12 cellular contexts compared by ENCODE assay signal in genomic region chr10:95201736-95202135, GRCh38. TPM values are rescaled to one million over a fixed set of nuclear protein-coding genes. Genes with fewer than 3 reads are reported as not detected.
A peak's percentile ranks its signal among the peaks of the same experiment; 100 is the strongest.
DNase-seq lines count a peak whose midpoint lies in the region; FAIRE-seq and TF ChIP-seq lines count a peak whose summit lies in the region.
"Had no signal": no experiment of that assay in that cellular context is flagged by ENCODE, and none has a peak within 500 bp of the region (broad histone marks: within the 10 kb centered on the region; RNA-seq: fewer than 3 reads in every experiment).

No MANE protein-coding gene starts in this region.

- no peak for FAIRE-seq in bronchial epithelial cell (lab: Jason Lieb, UNC)
- FAIRE-seq: G401.6, GM19239 had no signal

- H3K9me2 ChIP-seq in MM.1S (replicated peaks; ENCODE audit: insufficient read depth, low read length) = no peaks in the 10 kb centered on the region

- no peaks in the 10 kb centered on the region for H3F3A ChIP-seq in MM.1S (ENCODE audit: insufficient read depth, low read length)

- H3K36me3 ChIP-seq in MM.1S (replicated peaks; ENCODE audit: insufficient read depth, low read length) (no peaks in the 10 kb centered on the region), bronchial epithelial cell (ENCODE audit: control insufficient read depth, insufficient read depth, low read length) (no peaks in the 10 kb centered on the region), osteoblast (ENCODE audit: insufficient read depth, low read length) (no peaks in the 10 kb centered on the region)

- no peak overlapping the region for H3K4me3 ChIP-seq in MM.1S (ENCODE audit: low read length)
- H3K4me3 ChIP-seq in bronchial epithelial cell (ENCODE audit: low read depth, low read length) = no peak overlapping the region
- H3K4me3 ChIP-seq in osteoblast (ENCODE audit: insufficient read depth, low read length) = no peak overlapping the region

- H3K9ac ChIP-seq in MM.1S (ENCODE audit: low read length) = no peak overlapping the region

- H3K79me2 ChIP-seq in MM.1S (ENCODE audit: low read length) (no peaks in the 10 kb centered on the region), osteoblast (ENCODE audit: insufficient read depth, low read length) (no peaks in the 10 kb centered on the region)

- no peaks in the 10 kb centered on the region for H3K4me1 ChIP-seq in MM.1S (ENCODE audit: low read length)
- H3K4me1 ChIP-seq in osteoblast (ENCODE audit: insufficient read depth, low read length) = no peaks in the 10 kb centered on the region

- no peak overlapping the region for H2AFZ ChIP-seq in MM.1S (ENCODE audit: low read length)
- no peak overlapping the region for H2AFZ ChIP-seq in osteoblast (ENCODE audit: low read length)

- H3K27me3 ChIP-seq in MM.1S (replicated peaks; ENCODE audit: insufficient read depth, low read length) (no peaks in the 10 kb centered on the region), bronchial epithelial cell (ENCODE audit: control insufficient read depth, insufficient read depth, low read length) (no peaks in the 10 kb centered on the region), osteoblast (ENCODE audit: insufficient read depth, low read length) (no peaks in the 10 kb centered on the region)

- H3K9me3 ChIP-seq in MM.1S (replicated peaks; ENCODE audit: insufficient read depth, low read length) (no peaks in the 10 kb centered on the region), osteoblast (ENCODE audit: low read depth, low read length) (no peaks in the 10 kb centered on the region)

- H3K4me2 ChIP-seq in MM.1S (ENCODE audit: low read depth, low read length) (no peak overlapping the region), osteoblast (ENCODE audit: insufficient read depth, low read length) (no peak overlapping the region)

- H3K27ac ChIP-seq in MM.1S (ENCODE audit: low read length) = no peak overlapping the region
- no peak overlapping the region for H3K27ac ChIP-seq in osteoblast (ENCODE audit: low read depth, low read length)

- TF ChIP-seq CTCF in GM12873 (IDR thresholded peaks at IDR 0.05; ENCODE audit: insufficient read depth, low read depth, low read length, missing control alignments) (peak; percentile 43), MM.1S (IDR thresholded peaks at IDR 0.05; ENCODE audit: low read length) (peak; percentile 16), bronchial epithelial cell (IDR thresholded peaks at IDR 0.05; ENCODE audit: insufficient read depth, low read length, severe bottlenecking) (peak; percentile 60), osteoblast (IDR thresholded peaks at IDR 0.05; ENCODE audit: extremely low read depth, low read depth, low read length) (peak; percentile 87)

- DNase-seq in MM.1S (no peak), bronchial epithelial cell (ENCODE audit: low read depth) (peak; percentile 82), osteoblast (ENCODE audit: insufficient read length, low spot score, missing footprints) (peak; percentile 68), ecto neural progenitor cell (ENCODE audit: low spot score) (no peak)
- no peak for DNase-seq in activated naive CD4-positive, alpha-beta T cell treated with anti-CD3 and anti-CD28 coated beads, Interleukin-2, amount 50 U/mL, for 16 hours
- DNase-seq in activated CD8-positive, alpha-beta memory T cell treated with anti-CD3 and anti-CD28 coated beads for 24 hours = no peak
- DNase-seq: activated naive CD4-positive, alpha-beta T cell treated with Interleukin-2 at 50 U/mL for 16 hours; SIG-M5 had no signal

- H4K20me1 ChIP-seq in MM.1S (ENCODE audit: insufficient read depth, low read length) (no peaks in the 10 kb centered on the region), osteoblast (ENCODE audit: insufficient read depth, low read length) (no peaks in the 10 kb centered on the region)

RNA-seq across cellular contexts. Expression of gene ACSM6, which starts 7.7 kb away (rescaled TPM):
- not detected in 2 replicates for total RNA-seq in bronchial epithelial cell
- total RNA-seq in osteoblast = not detected in 2 replicates
- total RNA-seq: neural crest cell had no signal

Comparison
In these comparisons a context has a peak if more than half of its experiments do, and no peak if none do; other contexts are left out.
1. CTCF ChIP-seq: peak in every context shown above with its lines; median percentile 87 in osteoblast; 60 in bronchial epithelial cell; 43 in GM12873; 16 in MM.1S.
2. DNase-seq: peak in bronchial epithelial cell (single experiment) and osteoblast (single experiment); none in MM.1S (single experiment), ecto neural progenitor cell (single experiment), activated naive CD4-positive, alpha-beta T cell treated with anti-CD3 and anti-CD28 coated beads, Interleukin-2, amount 50 U/mL, for 16 hours (single experiment) and activated CD8-positive, alpha-beta memory T cell treated with anti-CD3 and anti-CD28 coated beads for 24 hours (single experiment).